ENCODE assay signal across 13 cellular contexts in genomic region chr17:2060681-2061440, GRCh38. TPM values are rescaled to one million over a fixed set of nuclear protein-coding genes. Genes with fewer than 3 reads are reported as not detected.
DNase-seq lines count a peak whose midpoint lies in the region; ATAC-seq and TF ChIP-seq lines count a peak whose summit lies in the region.
"Had no signal": no experiment of that assay in that cellular context is flagged by ENCODE, and none has a peak within 500 bp of the region (broad histone marks: within the 10 kb centered on the region; RNA-seq: fewer than 3 reads in every experiment).

No MANE protein-coding gene starts in this region.

- POLR2A ChIA-PET in HEK293 (lab: Yijun Ruan, JAX) = no interaction called here

- H3K36me3 ChIP-seq in HEK293 (ENCODE audit: control insufficient read depth in 2 of 2, insufficient read depth in 1 of 2, low read length in 2 of 2) = peaks cover 0 to 29% of the 10 kb centered on the region in 2 experiments; a peak in 1 of 3 replicates
- peaks cover 0 to 9% (median 3%) of the 10 kb centered on the region in 4 donors for H3K36me3 ChIP-seq in liver (ENCODE audit: control insufficient read depth in 4 of 4, insufficient read depth in 3 of 4, low read depth in 1 of 4, low read length in 3 of 4)

- WGBS in liver = 80% methylated on average over 21 of the region's 21 CpGs

- no peaks in the 10 kb centered on the region for H3K27me3 ChIP-seq in liver (ENCODE audit: control insufficient read depth in 4 of 4, insufficient read depth in 4 of 4, low read length in 3 of 4)

- CTCF ChIA-PET in HEK293 (lab: Yijun Ruan, JAX) = interaction anchor here (0.6 kb wide), 1 partner anchor 332 kb away, joined by 3 read pairs; no protein-coding TSS in a partner anchor

- peak overlapping the region; percentile 42 for H3K27ac Mint-ChIP-seq in central memory CD8-positive, alpha-beta T cell (ENCODE audit: low read depth)
- peak overlapping the region; percentile 25 for H3K27ac Mint-ChIP-seq in stimulated activated memory B cell treated with anti-CD40 and anti-IgM and Interleukin-4, amounts not matched to agents 10 μg/mL and 1 μg/mL and 100 μg/mL, for 72 hours

- H3K4me3 ChIP-seq in HEK293 (ENCODE audit: low read depth, low read length) (no peak overlapping the region), liver (ENCODE audit: low read depth in 1 of 3, low read length in 3 of 3) (no peak overlapping the region)
- H3K4me3 ChIP-seq: SK-N-MC had no signal

- H3K9ac ChIP-seq in liver (ENCODE audit: low read depth in 1 of 2, low read length in 2 of 2) = no peak overlapping the region

- no peak overlapping the region for H3K4me3 Mint-ChIP-seq in central memory CD8-positive, alpha-beta T cell
- H3K4me3 Mint-ChIP-seq in stimulated activated memory B cell treated with anti-CD40 and anti-IgM and Interleukin-4, amounts not matched to agents 10 μg/mL and 1 μg/mL and 100 μg/mL, for 72 hours = no peak overlapping the region

- H3K4me1 Mint-ChIP-seq in central memory CD8-positive, alpha-beta T cell = peaks cover 22% of the 10 kb centered on the region
- peaks cover 52% of the 10 kb centered on the region for H3K4me1 Mint-ChIP-seq in stimulated activated memory B cell treated with anti-CD40 and anti-IgM and Interleukin-4, amounts not matched to agents 10 μg/mL and 1 μg/mL and 100 μg/mL, for 72 hours

- TF ChIP-seq CTCF in HEK293 (tag by site-specific recombination; IDR thresholded peaks at IDR 0.05) (no peak), liver (IDR thresholded peaks at IDR 0.05; ENCODE audit: low read depth, low read length, missing input control) (no peak)

- no peaks in the 10 kb centered on the region for H3K27me3 Mint-ChIP-seq in central memory CD8-positive, alpha-beta T cell
- H3K27me3 Mint-ChIP-seq in stimulated activated memory B cell treated with anti-CD40 and anti-IgM and Interleukin-4, amounts not matched to agents 10 μg/mL and 1 μg/mL and 100 μg/mL, for 72 hours = peaks cover 11% of the 10 kb centered on the region

- no peak overlapping the region for H3K27ac ChIP-seq in HEK293 (ENCODE audit: extremely low read depth, low read depth, low read length)
- peak overlapping the region; percentile 37 to 44 for H3K27ac ChIP-seq in liver (ENCODE audit: low read depth in 1 of 2, low read length in 2 of 2)
- H3K27ac ChIP-seq: SK-N-MC had no signal

- no peaks in the 10 kb centered on the region for H3K9me3 Mint-ChIP-seq in central memory CD8-positive, alpha-beta T cell
- no peaks in the 10 kb centered on the region for H3K9me3 Mint-ChIP-seq in stimulated activated memory B cell treated with anti-CD40 and anti-IgM and Interleukin-4, amounts not matched to agents 10 μg/mL and 1 μg/mL and 100 μg/mL, for 72 hours
- H3K9me3 Mint-ChIP-seq: naive B cell had no signal

- H3K36me3 Mint-ChIP-seq in central memory CD8-positive, alpha-beta T cell (ENCODE audit: insufficient read depth) = peaks cover 25% of the 10 kb centered on the region
- peaks cover 50% of the 10 kb centered on the region for H3K36me3 Mint-ChIP-seq in stimulated activated memory B cell treated with anti-CD40 and anti-IgM and Interleukin-4, amounts not matched to agents 10 μg/mL and 1 μg/mL and 100 μg/mL, for 72 hours

- ATAC-seq in central memory CD8-positive, alpha-beta T cell (replicated peaks; ENCODE audit: extremely low read depth, poor library complexity, severe bottlenecking) = no peak
- ATAC-seq in stimulated activated memory B cell treated with anti-CD40 and anti-IgM and Interleukin-4, amounts not matched to agents 10 μg/mL and 1 μg/mL and 100 μg/mL, for 72 hours = no peak
- no peak for ATAC-seq in GM18511 (IDR thresholded peaks at IDR 0.05; ENCODE audit: unreplicated experiment)
- no peak for ATAC-seq in GM19467 (IDR thresholded peaks at IDR 0.05; ENCODE audit: unreplicated experiment)

- H3K9me3 ChIP-seq in HEK293 (ENCODE audit: control insufficient read depth, insufficient read depth, low read depth, low read length) = no peaks in the 10 kb centered on the region
- no peaks in the 10 kb centered on the region for H3K9me3 ChIP-seq in liver (ENCODE audit: control insufficient read depth in 4 of 4, low read length in 3 of 4)

- DNase-seq in central memory CD8-positive, alpha-beta T cell (ENCODE audit: low spot score in 2 of 2) = no peak
- no peak for DNase-seq in NCI-H146 (lab: John Stamatoyannopoulos, UW)
- no peak for DNase-seq in stimulated activated CD4-positive, alpha-beta T cell treated with anti-CD3 and anti-CD28 coated beads, Interleukin-2, amount 100 ng/mL, for 48 hours
- DNase-seq: central memory CD4-positive, alpha-beta T cell; naive B cell; NCI-H510A had no signal

- TF ChIP-seq RAD21 in liver (IDR thresholded peaks at IDR 0.05) = no peak

- H3K4me1 ChIP-seq in HEK293 (ENCODE audit: control insufficient read depth, insufficient read depth, low read length) (no peaks in the 10 kb centered on the region; the same call in 1 of the 2 replicates), liver (ENCODE audit: control insufficient read depth in 4 of 4, insufficient read depth in 4 of 4, low read length in 3 of 4) (peaks cover 7 to 37% (median 24%) of the 10 kb centered on the region in 4 donors)

TF ChIP-seq in HEK293, 187 proteins besides CTCF, POLR2A, EP300 and RAD21:
- TF ChIP-seq ZNF19 (tag by site-specific recombination; IDR thresholded peaks at IDR 0.05; ENCODE audit: low read depth) = no peak
- TF ChIP-seq PRDM1 (tag by site-specific recombination; IDR thresholded peaks at IDR 0.05) = 0 out of 2 replicates have a peak, but pooled peaks have one; percentile 31

TF ChIP-seq in liver, 16 proteins besides CTCF, POLR2A, EP300 and RAD21:
- TF ChIP-seq HNF4A (conservative IDR thresholded peaks at IDR 0.05) = no peak
- no peak for TF ChIP-seq EGR1 (IDR thresholded peaks at IDR 0.05; ENCODE audit: low read depth in 2 of 2)
- TF ChIP-seq YY1 (IDR thresholded peaks at IDR 0.05) = no peak
- no peak for TF ChIP-seq JUND (IDR thresholded peaks at IDR 0.05)
- no peak for TF ChIP-seq TAF1 (conservative IDR thresholded peaks at IDR 0.05)
- no peak for TF ChIP-seq RXRA (IDR thresholded peaks at IDR 0.05)
- TF ChIP-seq, protein P1, sequence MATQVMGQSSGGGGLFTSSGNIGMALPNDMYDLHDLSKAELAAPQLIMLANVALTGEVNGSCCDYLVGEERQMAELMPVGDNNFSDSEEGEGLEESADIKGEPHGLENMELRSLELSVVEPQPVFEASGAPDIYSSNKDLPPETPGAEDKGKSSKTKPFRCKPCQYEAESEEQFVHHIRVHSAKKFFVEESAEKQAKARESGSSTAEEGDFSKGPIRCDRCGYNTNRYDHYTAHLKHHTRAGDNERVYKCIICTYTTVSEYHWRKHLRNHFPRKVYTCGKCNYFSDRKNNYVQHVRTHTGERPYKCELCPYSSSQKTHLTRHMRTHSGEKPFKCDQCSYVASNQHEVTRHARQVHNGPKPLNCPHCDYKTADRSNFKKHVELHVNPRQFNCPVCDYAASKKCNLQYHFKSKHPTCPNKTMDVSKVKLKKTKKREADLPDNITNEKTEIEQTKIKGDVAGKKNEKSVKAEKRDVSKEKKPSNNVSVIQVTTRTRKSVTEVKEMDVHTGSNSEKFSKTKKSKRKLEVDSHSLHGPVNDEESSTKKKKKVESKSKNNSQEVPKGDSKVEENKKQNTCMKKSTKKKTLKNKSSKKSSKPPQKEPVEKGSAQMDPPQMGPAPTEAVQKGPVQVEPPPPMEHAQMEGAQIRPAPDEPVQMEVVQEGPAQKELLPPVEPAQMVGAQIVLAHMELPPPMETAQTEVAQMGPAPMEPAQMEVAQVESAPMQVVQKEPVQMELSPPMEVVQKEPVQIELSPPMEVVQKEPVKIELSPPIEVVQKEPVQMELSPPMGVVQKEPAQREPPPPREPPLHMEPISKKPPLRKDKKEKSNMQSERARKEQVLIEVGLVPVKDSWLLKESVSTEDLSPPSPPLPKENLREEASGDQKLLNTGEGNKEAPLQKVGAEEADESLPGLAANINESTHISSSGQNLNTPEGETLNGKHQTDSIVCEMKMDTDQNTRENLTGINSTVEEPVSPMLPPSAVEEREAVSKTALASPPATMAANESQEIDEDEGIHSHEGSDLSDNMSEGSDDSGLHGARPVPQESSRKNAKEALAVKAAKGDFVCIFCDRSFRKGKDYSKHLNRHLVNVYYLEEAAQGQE (IDR thresholded peaks at IDR 0.05) = no peak
- TF ChIP-seq, protein P2, sequence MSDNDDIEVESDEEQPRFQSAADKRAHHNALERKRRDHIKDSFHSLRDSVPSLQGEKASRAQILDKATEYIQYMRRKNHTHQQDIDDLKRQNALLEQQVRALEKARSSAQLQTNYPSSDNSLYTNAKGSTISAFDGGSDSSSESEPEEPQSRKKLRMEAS (IDR thresholded peaks at IDR 0.05) = no peak

RNA-seq across cellular contexts. Expression of gene HIC1, which starts 6.0 kb away (rescaled TPM):
- total RNA-seq in liver = 1 to 10 TPM; 3.9 to 4.8 TPM
- 1 to 10 TPM in 1 of 2 donors, under 1 TPM in 1; 0.44 to 3.5 TPM for polyA plus RNA-seq in liver

RNA-seq across cellular contexts. Expression of gene OVCA2, which starts 19.0 kb away (rescaled TPM):
- 10 to 100 TPM; 16.1 to 17.2 TPM for total RNA-seq in liver
- 10 to 100 TPM; 30.3 to 30.6 TPM for polyA plus RNA-seq in liver

RNA-seq across cellular contexts. Expression of gene DPH1, which starts 30.9 kb away (rescaled TPM):
- 10 to 100 TPM in 1 of 2 donors, 1 to 10 TPM in 1; 9.8 to 24.6 TPM for total RNA-seq in liver
- polyA plus RNA-seq in liver = 10 to 100 TPM; 17.5 to 21.2 TPM

RNA-seq across cellular contexts. Expression of gene RTN4RL1, which starts 35.7 kb away (rescaled TPM):
- 1 to 10 TPM in 1 of 2 donors, under 1 TPM in 1; 0.65 to 1.8 TPM for total RNA-seq in liver
- 1 to 10 TPM in 1 of 2 donors, under 1 TPM in 1; 0.04 to 5.4 TPM for polyA plus RNA-seq in liver
- total RNA-seq: Daoy had no signal
